Comparison of ENCODE assay signal across 1 cellular context in the genomic region with DNA sequence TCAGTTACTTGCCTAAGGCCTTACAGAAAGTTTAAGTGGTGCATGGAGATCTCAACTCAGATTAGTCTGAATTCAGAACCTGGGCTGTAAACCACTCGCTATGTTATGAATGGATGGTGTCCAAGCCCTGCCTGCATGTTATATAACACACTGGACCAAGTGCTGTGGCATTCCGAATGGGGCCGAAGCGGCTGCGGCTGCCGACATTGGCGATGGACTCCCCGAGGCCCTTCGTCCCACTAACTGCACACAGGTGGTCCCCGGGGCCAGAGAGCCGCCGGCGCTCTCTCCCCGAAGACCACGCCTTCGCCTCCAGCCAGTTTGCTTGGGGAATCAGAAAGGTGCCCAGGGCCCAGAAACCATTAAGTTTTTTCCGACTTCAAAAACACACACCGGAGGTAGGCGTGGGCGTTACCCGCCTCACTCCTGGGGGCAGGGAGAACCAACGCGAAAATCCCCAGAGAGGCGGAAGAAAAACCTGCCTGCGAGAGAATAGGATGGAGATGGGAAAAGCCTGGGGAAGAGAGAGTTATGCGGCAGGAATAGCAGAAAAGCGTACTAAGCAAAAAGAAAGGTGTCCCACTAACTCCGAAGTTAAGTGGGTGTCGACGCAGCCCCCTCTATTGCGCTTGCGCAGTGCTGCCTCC.
TF ChIP-seq lines count a peak whose summit lies in the region.

No MANE protein-coding gene starts in this region.

TF ChIP-seq in HEK293, 187 proteins besides CTCF, POLR2A, EP300 and RAD21 (continued from another document):
- TF ChIP-seq, protein P1, sequence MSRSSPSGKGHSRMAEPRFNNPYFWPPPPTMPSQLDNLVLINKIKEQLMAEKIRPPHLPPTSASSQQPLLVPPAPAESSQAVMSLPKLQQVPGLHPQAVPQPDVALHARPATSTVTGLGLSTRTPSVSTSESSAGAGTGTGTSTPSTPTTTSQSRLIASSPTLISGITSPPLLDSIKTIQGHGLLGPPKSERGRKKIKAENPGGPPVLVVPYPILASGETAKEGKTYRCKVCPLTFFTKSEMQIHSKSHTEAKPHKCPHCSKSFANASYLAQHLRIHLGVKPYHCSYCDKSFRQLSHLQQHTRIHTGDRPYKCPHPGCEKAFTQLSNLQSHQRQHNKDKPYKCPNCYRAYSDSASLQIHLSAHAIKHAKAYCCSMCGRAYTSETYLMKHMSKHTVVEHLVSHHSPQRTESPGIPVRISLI (tag by site-specific recombination; IDR thresholded peaks at IDR 0.05): peak; percentile 50; the same call in 1 of the 2 replicates
- TF ChIP-seq, protein P2, sequence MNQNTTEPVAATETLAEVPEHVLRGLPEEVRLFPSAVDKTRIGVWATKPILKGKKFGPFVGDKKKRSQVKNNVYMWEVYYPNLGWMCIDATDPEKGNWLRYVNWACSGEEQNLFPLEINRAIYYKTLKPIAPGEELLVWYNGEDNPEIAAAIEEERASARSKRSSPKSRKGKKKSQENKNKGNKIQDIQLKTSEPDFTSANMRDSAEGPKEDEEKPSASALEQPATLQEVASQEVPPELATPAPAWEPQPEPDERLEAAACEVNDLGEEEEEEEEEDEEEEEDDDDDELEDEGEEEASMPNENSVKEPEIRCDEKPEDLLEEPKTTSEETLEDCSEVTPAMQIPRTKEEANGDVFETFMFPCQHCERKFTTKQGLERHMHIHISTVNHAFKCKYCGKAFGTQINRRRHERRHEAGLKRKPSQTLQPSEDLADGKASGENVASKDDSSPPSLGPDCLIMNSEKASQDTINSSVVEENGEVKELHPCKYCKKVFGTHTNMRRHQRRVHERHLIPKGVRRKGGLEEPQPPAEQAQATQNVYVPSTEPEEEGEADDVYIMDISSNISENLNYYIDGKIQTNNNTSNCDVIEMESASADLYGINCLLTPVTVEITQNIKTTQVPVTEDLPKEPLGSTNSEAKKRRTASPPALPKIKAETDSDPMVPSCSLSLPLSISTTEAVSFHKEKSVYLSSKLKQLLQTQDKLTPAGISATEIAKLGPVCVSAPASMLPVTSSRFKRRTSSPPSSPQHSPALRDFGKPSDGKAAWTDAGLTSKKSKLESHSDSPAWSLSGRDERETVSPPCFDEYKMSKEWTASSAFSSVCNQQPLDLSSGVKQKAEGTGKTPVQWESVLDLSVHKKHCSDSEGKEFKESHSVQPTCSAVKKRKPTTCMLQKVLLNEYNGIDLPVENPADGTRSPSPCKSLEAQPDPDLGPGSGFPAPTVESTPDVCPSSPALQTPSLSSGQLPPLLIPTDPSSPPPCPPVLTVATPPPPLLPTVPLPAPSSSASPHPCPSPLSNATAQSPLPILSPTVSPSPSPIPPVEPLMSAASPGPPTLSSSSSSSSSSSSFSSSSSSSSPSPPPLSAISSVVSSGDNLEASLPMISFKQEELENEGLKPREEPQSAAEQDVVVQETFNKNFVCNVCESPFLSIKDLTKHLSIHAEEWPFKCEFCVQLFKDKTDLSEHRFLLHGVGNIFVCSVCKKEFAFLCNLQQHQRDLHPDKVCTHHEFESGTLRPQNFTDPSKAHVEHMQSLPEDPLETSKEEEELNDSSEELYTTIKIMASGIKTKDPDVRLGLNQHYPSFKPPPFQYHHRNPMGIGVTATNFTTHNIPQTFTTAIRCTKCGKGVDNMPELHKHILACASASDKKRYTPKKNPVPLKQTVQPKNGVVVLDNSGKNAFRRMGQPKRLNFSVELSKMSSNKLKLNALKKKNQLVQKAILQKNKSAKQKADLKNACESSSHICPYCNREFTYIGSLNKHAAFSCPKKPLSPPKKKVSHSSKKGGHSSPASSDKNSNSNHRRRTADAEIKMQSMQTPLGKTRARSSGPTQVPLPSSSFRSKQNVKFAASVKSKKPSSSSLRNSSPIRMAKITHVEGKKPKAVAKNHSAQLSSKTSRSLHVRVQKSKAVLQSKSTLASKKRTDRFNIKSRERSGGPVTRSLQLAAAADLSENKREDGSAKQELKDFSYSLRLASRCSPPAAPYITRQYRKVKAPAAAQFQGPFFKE (tag by site-specific recombination; IDR thresholded peaks at IDR 0.05; ENCODE audit: borderline replicate concordance): no peak
- no peak for TF ChIP-seq ZNF830 (tag by site-specific recombination; IDR thresholded peaks at IDR 0.05; ENCODE audit: low read depth)
- no peak for TF ChIP-seq ZNF701 (tag by site-specific recombination; IDR thresholded peaks at IDR 0.05)
- no peak for TF ChIP-seq ZNF677 (tag by site-specific recombination; IDR thresholded peaks at IDR 0.05)
